ENCODE assay signal across 7 cellular contexts in genomic region chr17:83206036-83206394, GRCh38.
A peak's percentile ranks its signal among the peaks of the same experiment; 100 is the strongest.
DNase-seq lines count a peak whose midpoint lies in the region; ATAC-seq and TF ChIP-seq lines count a peak whose summit lies in the region.
"Not testable (repeated sequence)": the region's sequence is repeated elsewhere in the genome, so short reads cannot be mapped to it uniquely, and the experiment has no call there.

No MANE protein-coding gene starts in this region.

- not testable (repeated sequence) for H3K4me1 ChIP-seq in CD8-positive, alpha-beta T cell (ENCODE audit: insufficient read depth, low read length); KMS-11 (ENCODE audit: low read depth, poor library complexity, severe bottlenecking)

- not testable (repeated sequence) for H3K4me1 Mint-ChIP-seq in CD8-positive, alpha-beta T cell (ENCODE audit: low read depth); activated T-helper 17 cell treated with anti-CD3 and anti-CD28 coated beads, Interleukin-2, amount 50 U/mL, for 72 hours
- peaks cover 11% of the 10 kb centered on the region for H3K4me1 Mint-ChIP-seq in activated naive CD8-positive, alpha-beta T cell treated with anti-CD3 and anti-CD28 coated beads for 36 hours
- H3K4me1 Mint-ChIP-seq in effector memory CD8-positive, alpha-beta T cell (ENCODE audit: low read depth in 2 of 2), result peaks cover 20 to 33% of the 10 kb centered on the region in 2 donors
- H3K4me1 Mint-ChIP-seq in natural killer cell, result peaks cover 34 to 44% of the 10 kb centered on the region in 2 donors

- not testable (repeated sequence) for H2AFZ ChIP-seq in KMS-11 (ENCODE audit: low read depth)

- H3K27me3 Mint-ChIP-seq in CD8-positive, alpha-beta T cell (ENCODE audit: low read depth); activated T-helper 17 cell treated with anti-CD3 and anti-CD28 coated beads, Interleukin-2, amount 50 U/mL, for 72 hours; activated naive CD8-positive, alpha-beta T cell treated with anti-CD3 and anti-CD28 coated beads for 36 hours; effector memory CD8-positive, alpha-beta T cell; natural killer cell (ENCODE audit: low read depth in 2 of 2): not testable (repeated sequence)

- not testable (repeated sequence) for H3K36me3 ChIP-seq in CD8-positive, alpha-beta T cell (ENCODE audit: insufficient read depth, low read length); KMS-11 (ENCODE audit: insufficient read depth)

- H3K9me3 Mint-ChIP-seq in CD8-positive, alpha-beta T cell; activated T-helper 17 cell treated with anti-CD3 and anti-CD28 coated beads, Interleukin-2, amount 50 U/mL, for 72 hours; activated naive CD8-positive, alpha-beta T cell treated with anti-CD3 and anti-CD28 coated beads for 36 hours; effector memory CD8-positive, alpha-beta T cell; natural killer cell: not testable (repeated sequence)

- POLR2A ChIA-PET in CD8-positive, alpha-beta T cell (lab: Charles Lee), result not testable (repeated sequence)

- H3K27ac ChIP-seq in CD8-positive, alpha-beta T cell (ENCODE audit: low read depth, low read length); KMS-11: not testable (repeated sequence)

- H3K9me3 ChIP-seq in CD8-positive, alpha-beta T cell (ENCODE audit: low read length), result not testable (repeated sequence)

- H3K9ac ChIP-seq in KMS-11, result not testable (repeated sequence)

- peak in 1 of 7 experiments; percentile 7 for DNase-seq in CD8-positive, alpha-beta T cell
- peak; percentile 19 for DNase-seq in activated CD4-positive, CD25-positive, alpha-beta regulatory T cell treated with anti-CD3 and anti-CD28 coated beads, Interleukin-2, amount 50 U/mL, for 72 hours
- DNase-seq in activated naive CD8-positive, alpha-beta T cell treated with anti-CD3 and anti-CD28 coated beads for 36 hours; effector memory CD8-positive, alpha-beta T cell; natural killer cell: not testable (repeated sequence)

- H3K79me2 ChIP-seq in KMS-11 (ENCODE audit: insufficient read depth, low read depth), result not testable (repeated sequence)

- TF ChIP-seq CTCF in CD8-positive, alpha-beta T cell (IDR thresholded peaks at IDR 0.05); natural killer cell (IDR thresholded peaks at IDR 0.05): not testable (repeated sequence)
- 0 out of 2 replicates have a peak, but pooled peaks have one; percentile 1 for TF ChIP-seq CTCF in KMS-11 (conservative IDR thresholded peaks at IDR 0.05; ENCODE audit: low read depth, low read length)

- not testable (repeated sequence) for H3K27me3 ChIP-seq in CD8-positive, alpha-beta T cell (ENCODE audit: insufficient read depth, low read length)
- H3K27me3 ChIP-seq in KMS-11 (ENCODE audit: insufficient read depth, low read depth), result peaks cover 28% of the 10 kb centered on the region

- ATAC-seq in CD8-positive, alpha-beta T cell; activated T-helper 17 cell treated with anti-CD3 and anti-CD28 coated beads, Interleukin-2, amount 50 U/mL, for 72 hours (replicated peaks); effector memory CD8-positive, alpha-beta T cell (replicated peaks); natural killer cell: not testable (repeated sequence)

- CTCF ChIA-PET in CD8-positive, alpha-beta T cell (lab: Charles Lee), result interaction anchor here (0.6 kb wide), 1 partner anchor 424 kb away, joined by 3 read pairs; no protein-coding TSS in a partner anchor

- H3K4me3 ChIP-seq in CD8-positive, alpha-beta T cell (ENCODE audit: low read depth, low read length); KMS-11 (IDR thresholded peaks at IDR 0.05; ENCODE audit: insufficient read depth, low read depth, low read length): not testable (repeated sequence)

- H3K4me2 ChIP-seq in KMS-11, result not testable (repeated sequence)

- H3K27ac Mint-ChIP-seq in CD8-positive, alpha-beta T cell, result not testable (repeated sequence)
- H3K27ac Mint-ChIP-seq in activated T-helper 17 cell treated with anti-CD3 and anti-CD28 coated beads, Interleukin-2, amount 50 U/mL, for 72 hours, result peak overlapping the region; percentile 65
- peak overlapping the region; percentile 6 for H3K27ac Mint-ChIP-seq in activated naive CD8-positive, alpha-beta T cell treated with anti-CD3 and anti-CD28 coated beads for 36 hours
- H3K27ac Mint-ChIP-seq in effector memory CD8-positive, alpha-beta T cell, result peak overlapping the region; percentile 63 to 89
- peak overlapping the region; percentile 64 to 72 for H3K27ac Mint-ChIP-seq in natural killer cell

- H4K20me1 ChIP-seq in KMS-11 (ENCODE audit: insufficient read depth), result not testable (repeated sequence)

- intact Hi-C loops in CD8-positive, alpha-beta T cell (cut with DNase I, micrococcal nuclease); natural killer cell (cut with micrococcal nuclease): not testable (repeated sequence)

- H3K36me3 Mint-ChIP-seq in CD8-positive, alpha-beta T cell; activated T-helper 17 cell treated with anti-CD3 and anti-CD28 coated beads, Interleukin-2, amount 50 U/mL, for 72 hours (ENCODE audit: low read depth); activated naive CD8-positive, alpha-beta T cell treated with anti-CD3 and anti-CD28 coated beads for 36 hours; natural killer cell: not testable (repeated sequence)
- H3K36me3 Mint-ChIP-seq in effector memory CD8-positive, alpha-beta T cell (ENCODE audit: insufficient read depth), result peaks cover 13% of the 10 kb centered on the region

- peak overlapping the region; percentile 39 for H3K4me3 Mint-ChIP-seq in CD8-positive, alpha-beta T cell
- not testable (repeated sequence) for H3K4me3 Mint-ChIP-seq in activated T-helper 17 cell treated with anti-CD3 and anti-CD28 coated beads, Interleukin-2, amount 50 U/mL, for 72 hours; activated naive CD8-positive, alpha-beta T cell treated with anti-CD3 and anti-CD28 coated beads for 36 hours
- H3K4me3 Mint-ChIP-seq in effector memory CD8-positive, alpha-beta T cell, result peak overlapping the region in 1 of 2 donors; percentile 19
- H3K4me3 Mint-ChIP-seq in natural killer cell, result peak overlapping the region; percentile 40
